ENCODE assay signal across 1 cellular context in genomic region chr12:56189336-56189917, GRCh38.
TF ChIP-seq lines count a peak whose summit lies in the region.

Gene SMARCC2, minus strand, starts transcription at chr12:56189483. Its CDS starts 22 bp downstream, at chr12:56189461.

TF ChIP-seq in HepG2, 621 proteins besides CTCF, POLR2A, EP300 and RAD21 (continued from another document):
- TF ChIP-seq ZNF691 (CRISPR knock-in tag; IDR thresholded peaks at IDR 0.05; ENCODE audit: borderline replicate concordance, low read depth) = no peak
- TF ChIP-seq ZNF761 (CRISPR knock-in tag; conservative IDR thresholded peaks at IDR 0.05) = 0 out of 2 replicates have a peak, but pooled peaks have one; percentile 6
- TF ChIP-seq KAT8 (CRISPR knock-in tag; IDR thresholded peaks at IDR 0.05) = no peak
- TF ChIP-seq ZNF512 (CRISPR knock-in tag; IDR thresholded peaks at IDR 0.05) = no peak
